ENCODE assay signal across 8 cellular contexts in the genomic region with DNA sequence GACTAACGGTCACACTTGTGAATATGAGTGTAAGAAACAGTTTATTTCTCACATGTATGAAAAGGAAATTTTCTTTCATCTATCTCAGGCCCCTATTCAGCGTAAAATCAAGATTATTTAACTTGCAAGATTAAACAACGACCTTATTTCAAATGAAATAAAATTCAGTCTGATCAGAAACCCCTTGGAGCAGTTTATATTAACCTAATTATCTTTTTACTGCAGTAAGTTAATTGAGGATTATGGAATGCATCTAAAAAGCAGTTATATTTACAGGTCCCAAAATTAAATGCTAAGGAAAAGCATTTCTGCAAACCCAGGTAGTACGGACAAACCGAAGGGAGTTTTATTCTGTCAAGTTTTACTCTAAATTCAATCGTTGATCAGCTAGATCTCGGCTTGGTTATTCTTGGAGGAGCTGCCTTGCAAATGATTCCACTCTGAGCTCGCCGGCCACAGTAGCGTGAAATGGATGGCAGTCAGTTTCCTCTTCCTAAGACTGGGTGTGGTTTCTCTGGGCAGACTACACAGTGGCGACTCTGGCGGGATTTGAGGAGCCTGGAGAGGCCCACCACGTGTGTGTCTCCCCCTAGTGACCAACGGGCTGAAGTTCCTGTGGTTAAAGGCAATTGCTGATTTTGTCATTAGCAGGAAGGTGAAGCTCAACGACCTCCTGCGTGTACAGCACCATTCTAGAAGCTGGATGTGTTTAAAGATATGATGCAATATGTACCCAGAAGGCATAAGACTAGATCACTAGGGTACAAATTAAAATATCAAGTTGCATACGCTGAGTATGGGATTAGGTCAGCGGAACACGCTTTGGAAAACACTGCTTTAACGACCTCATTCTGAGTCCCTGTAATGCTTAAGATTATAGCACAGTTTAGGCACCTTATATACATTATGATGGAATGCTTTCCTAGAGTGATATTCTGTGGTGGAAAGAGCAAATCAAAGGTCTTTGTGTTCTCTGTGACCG. TPM values are rescaled to one million over a fixed set of nuclear protein-coding genes. Genes with fewer than 3 reads are reported as not detected.
A peak's percentile ranks its signal among the peaks of the same experiment; 100 is the strongest.
DNase-seq lines count a peak whose midpoint lies in the region; ATAC-seq, FAIRE-seq and TF ChIP-seq lines count a peak whose summit lies in the region.

No MANE protein-coding gene starts in this region.

- H3K4me1 ChIP-seq in prostate gland (replicated peaks) = peaks cover 2% of the 10 kb centered on the region

- no peaks in the 10 kb centered on the region for H3K9me3 ChIP-seq in prostate gland

- ATAC-seq in HG02678 (IDR thresholded peaks at IDR 0.05; ENCODE audit: unreplicated experiment) = peak; percentile 82
- ATAC-seq in left ventricle myocardium superior = peak; percentile 96

- H3K27ac ChIP-seq in prostate gland = peak overlapping the region; percentile 90

- intact Hi-C loops in left ventricle myocardium superior (cut with micrococcal nuclease) (loop anchor here (10.0 kb wide), 1 partner anchor 280 kb away; no protein-coding TSS in a partner anchor), prostate gland (cut with DNase I) (loop anchor here (5.0 to 10.0 kb wide), 3 partner anchors 220 to 302 kb away; partner anchors contain the start of genes OSBPL6 and RBM45)

- TF ChIP-seq POLR2A in prostate gland (IDR thresholded peaks at IDR 0.05) = no peak

- peak overlapping the region; percentile 45 to 50 for H3K4me3 ChIP-seq in prostate gland

- DNase-seq in NCI-H1105 treated with DMSO at 0.1 percent for 48 hours (lab: John Stamatoyannopoulos, UW) = peak; percentile 94
- peak; percentile 95 for DNase-seq in SW480 (ENCODE audit: low spot score)
- peak; percentile 10 to 89 (median 70) for DNase-seq in amygdala (lab: John Stamatoyannopoulos, UW)
- DNase-seq in left ventricle myocardium superior = peak; percentile 88
- peak; percentile 92 for DNase-seq in prostate gland (ENCODE audit: low spot score)
- peak; percentile 90 for DNase-seq in urothelium cell line (ENCODE audit: low spot score)

- no peaks in the 10 kb centered on the region for H3K27me3 ChIP-seq in prostate gland (replicated peaks; ENCODE audit: insufficient read depth)

- peak; percentile 87 for TF ChIP-seq CTCF in GM12874 (IDR thresholded peaks at IDR 0.05; ENCODE audit: insufficient read depth, low read depth, low read length)
- TF ChIP-seq CTCF in prostate gland (IDR thresholded peaks at IDR 0.05) = peak; percentile 58 to 89 (median 86)

- no peak for FAIRE-seq in urothelium cell line (lab: Jason Lieb, UNC)

- H3K36me3 ChIP-seq in prostate gland = no peaks in the 10 kb centered on the region

- WGBS in prostate gland = 15% methylated on average over 21 of the region's 21 CpGs

RNA-seq across cellular contexts. Expression of gene PRKRA, which starts 36.4 kb away (rescaled TPM):
- total RNA-seq in left ventricle myocardium superior = 48.8 TPM
- total RNA-seq in prostate gland = 10 to 100 TPM; 59.8 to 67.7 TPM

RNA-seq across cellular contexts. Expression of gene PJVK, which starts 36.6 kb away (rescaled TPM):
- total RNA-seq in left ventricle myocardium superior (1.1 TPM), prostate gland (1 to 10 TPM in 1 of 2 donors, under 1 TPM in 1; 0.91 to 4.7 TPM)

Comparison
In these comparisons a context has a peak if more than half of its experiments do, and no peak if none do; other contexts are left out.
1. Peak in every context shown above with its lines: DNase-seq, ATAC-seq, H3K4me3 ChIP-seq and H3K27ac ChIP-seq.